17 cellular contexts compared by ENCODE assay signal in the genomic region with DNA sequence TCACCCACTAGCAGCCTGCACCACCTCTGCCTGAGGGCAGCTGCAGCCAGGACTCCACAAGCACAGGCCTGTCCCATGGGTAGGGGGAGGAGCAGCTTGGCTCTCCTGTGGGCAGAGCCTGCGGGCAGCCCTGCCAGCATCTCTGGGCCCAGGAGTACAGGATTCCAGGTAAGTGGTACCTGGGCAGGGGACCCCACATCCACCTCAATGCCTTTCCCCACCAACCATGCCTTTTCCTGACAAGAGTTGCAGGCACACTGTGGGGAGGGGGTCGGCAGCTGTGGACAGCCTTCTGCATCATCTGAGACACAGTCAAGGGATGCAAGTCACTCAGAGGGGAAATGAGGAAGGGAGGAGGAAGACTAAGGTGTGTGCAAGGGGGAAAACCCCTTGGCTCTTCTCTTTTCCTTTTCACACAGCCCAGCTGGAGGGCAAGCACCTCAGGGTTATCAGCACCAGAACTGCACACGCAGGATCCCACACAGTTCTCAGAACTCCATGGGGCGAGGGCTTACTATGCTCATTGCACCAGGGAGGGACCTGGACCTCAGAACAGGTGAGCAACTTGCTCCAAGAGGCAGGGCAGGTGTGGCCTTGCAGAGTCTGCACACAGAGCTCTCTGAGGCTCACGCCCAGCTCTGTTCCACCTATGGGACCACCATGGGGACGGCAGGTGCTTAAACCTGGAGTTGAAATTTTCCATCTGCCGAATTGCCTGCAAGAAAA. TPM values are rescaled to one million over a fixed set of nuclear protein-coding genes. Genes with fewer than 3 reads are reported as not detected.
DNase-seq lines count a peak whose midpoint lies in the region; ATAC-seq, FAIRE-seq and TF ChIP-seq lines count a peak whose summit lies in the region.
"Had no signal": no experiment of that assay in that cellular context is flagged by ENCODE, and none has a peak within 500 bp of the region (broad histone marks: within the 10 kb centered on the region; RNA-seq: fewer than 3 reads in every experiment).

No MANE protein-coding gene starts in this region.

- H4K91ac ChIP-seq in H1 (replicated peaks; ENCODE audit: insufficient read length, low read length): no peak overlapping the region

- peaks cover 68% of the 10 kb centered on the region for H3K4me1 ChIP-seq in OCI-LY7 (ENCODE audit: insufficient read depth, low read length, poor library complexity, severe bottlenecking)
- no peaks in the 10 kb centered on the region for H3K4me1 ChIP-seq in H1 (replicated peaks in 1 of 4; ENCODE audit: control insufficient read depth in 3 of 4, insufficient read depth in 4 of 4, low read length in 3 of 4)
- H3K4me1 ChIP-seq: prostate gland, suprapubic skin had no signal

- no TSS peak for BruUV-seq in OCI-LY7 (replicated peaks; lab: Mats Ljungman, UMichigan)

- ATAC-seq in HG02623 (IDR thresholded peaks at IDR 0.05; ENCODE audit: unreplicated experiment): no peak
- ATAC-seq: left ventricle myocardium superior had no signal

- no peaks in the 10 kb centered on the region for H3K27me3 Mint-ChIP-seq in activated naive CD8-positive, alpha-beta T cell
- H3K27me3 Mint-ChIP-seq in activated naive CD8-positive, alpha-beta T cell treated with anti-CD3 and anti-CD28 coated beads for 36 hours: no peaks in the 10 kb centered on the region

- CTCF ChIA-PET in OCI-LY7 (lab: Charles Lee; ENCODE audit: unreplicated experiment) (interaction anchor here (0.9 kb wide), 1 partner anchor 59 kb away, joined by 3 read pairs; no protein-coding TSS in a partner anchor), H1 (lab: Charles Lee; ENCODE audit: partially characterized antibody) (interaction anchor here (1.0 to 3.3 kb wide), 4 partner anchors 11 to 42 kb away, joined by 3 to 19 read pairs (median 4); no protein-coding TSS in a partner anchor)

- H2BK12ac ChIP-seq in H1 (ENCODE audit: low read depth, low read length): no peak overlapping the region

- H3K4me1 Mint-ChIP-seq in activated naive CD8-positive, alpha-beta T cell (ENCODE audit: low read depth): peaks cover 34% of the 10 kb centered on the region
- H3K4me1 Mint-ChIP-seq in activated naive CD8-positive, alpha-beta T cell treated with anti-CD3 and anti-CD28 coated beads for 36 hours: peaks cover 22% of the 10 kb centered on the region

- no peak for DNase-seq in activated naive CD8-positive, alpha-beta T cell treated with anti-CD3 and anti-CD28 coated beads for 36 hours
- peak; percentile 30 for DNase-seq in OCI-LY7 (ENCODE audit: low spot score)
- DNase-seq in H1 (ENCODE audit: low read depth in 1 of 2, low spot score in 2 of 2): no peak
- peak; percentile 41 for DNase-seq in ureter (ENCODE audit: low spot score)
- DNase-seq in NCI-H2171 treated with DMSO at 0.1 percent for 48 hours (lab: John Stamatoyannopoulos, UW): no peak
- no peak for DNase-seq in G401 (ENCODE audit: low spot score)
- DNase-seq: caudate nucleus, endodermal cell, left ventricle myocardium superior, NCI-H2081 treated with DMSO at 0.1 percent for 48 hours, NCI-H774 had no signal

- peaks cover 2% of the 10 kb centered on the region for H3K36me3 Mint-ChIP-seq in activated naive CD8-positive, alpha-beta T cell
- no peaks in the 10 kb centered on the region for H3K36me3 Mint-ChIP-seq in activated naive CD8-positive, alpha-beta T cell treated with anti-CD3 and anti-CD28 coated beads for 36 hours

- no peak overlapping the region for H4K8ac ChIP-seq in H1 (ENCODE audit: extremely low read depth, insufficient read depth, low read length)

- H2BK20ac ChIP-seq in H1 (ENCODE audit: low read length): no peak overlapping the region

- H3K23me2 ChIP-seq in H1 (ENCODE audit: low read depth, low read length): peaks cover 11% of the 10 kb centered on the region; the same call in 1 of the 2 replicates

- H3K36me3 ChIP-seq in OCI-LY7 (ENCODE audit: insufficient read depth, low read length) (peaks cover 7% of the 10 kb centered on the region; the same call in 1 of the 2 replicates), H1 (ENCODE audit: control insufficient read depth in 2 of 4, insufficient read depth in 4 of 4, low read length in 3 of 4) (no peaks in the 10 kb centered on the region)
- H3K36me3 ChIP-seq: prostate gland, suprapubic skin had no signal

- no peaks in the 10 kb centered on the region for H3K27me3 ChIP-seq in H1 (replicated peaks in 1 of 4; ENCODE audit: control insufficient read depth in 3 of 4, extremely low read depth in 1 of 4, insufficient read depth in 3 of 4, low read length in 3 of 4)
- H3K27me3 ChIP-seq: suprapubic skin had no signal

- H3K9me2 ChIP-seq in OCI-LY7 (ENCODE audit: insufficient read depth, low read length): no peaks in the 10 kb centered on the region

- H3K79me2 ChIP-seq in OCI-LY7 (ENCODE audit: insufficient read depth, low read depth, low read length) (peaks cover 27% of the 10 kb centered on the region), H1 (ENCODE audit: control insufficient read depth in 1 of 2, insufficient read depth in 2 of 2, low read length in 2 of 2) (no peaks in the 10 kb centered on the region)

- intact Hi-C loops in OCI-LY7 (cut with micrococcal nuclease; ENCODE audit: unreplicated experiment): no loop called here

- H3K56ac ChIP-seq in H1 (replicated peaks; ENCODE audit: insufficient read length, low read depth, low read length): no peak overlapping the region

- no peak for TF ChIP-seq EP300 in H1 (IDR thresholded peaks at IDR 0.05; ENCODE audit: borderline replicate concordance in 1 of 2, low read depth in 2 of 2, low read length in 2 of 2)

- WGBS in H1 (ENCODE audit: extremely low coverage in 1 of 2, insufficient coverage in 1 of 2, insufficient read length in 1 of 2, insufficient replicate concordance in 2 of 2, low coverage in 1 of 2, low lambda C conversion rate in 2 of 2, missing lambda C conversion rate in 1 of 2), 2 experiments: 83% methylated on average over 7 of the region's 7 CpGs; no CpG with 5 or more reads in 1 of the 2 experiments

- H3K18ac ChIP-seq in H1 (ENCODE audit: extremely low read depth, low read length): peak overlapping the region; percentile 71; the same call in 1 of the 2 replicates

- POLR2A ChIA-PET in OCI-LY7 (lab: Charles Lee): interaction anchor here (0.5 to 2.9 kb wide), 5 partner anchors 15 to 296 kb away, joined by 4 to 14 read pairs (median 10); no protein-coding TSS in a partner anchor
- POLR2A ChIA-PET in H1 (lab: Charles Lee; ENCODE audit: partially characterized antibody): no interaction called here

- H3K27ac ChIP-seq in OCI-LY7 (ENCODE audit: low read depth, low read length, poor library complexity, severe bottlenecking): peak overlapping the region; percentile 96
- no peak overlapping the region for H3K27ac ChIP-seq in H1 (ENCODE audit: low read depth, low read length)
- H3K27ac ChIP-seq: prostate gland, suprapubic skin had no signal

- H3K4me3 ChIP-seq in OCI-LY7 (ENCODE audit: low read depth, low read length, poor library complexity, severe bottlenecking) (peak overlapping the region; percentile 78), H1 (ENCODE audit: extremely low read depth in 1 of 4, insufficient read depth in 2 of 4, low read depth in 3 of 4, low read length in 4 of 4) (no peak overlapping the region)
- H3K4me3 ChIP-seq: prostate gland, suprapubic skin had no signal

- H3K4me2 ChIP-seq in OCI-LY7 (ENCODE audit: low read length): peak overlapping the region; percentile 84
- H3K4me2 ChIP-seq in H1 (ENCODE audit: insufficient read depth in 1 of 2, low read depth in 2 of 2, low read length in 2 of 2): no peak overlapping the region

- H3K9me3 Mint-ChIP-seq in activated naive CD8-positive, alpha-beta T cell (ENCODE audit: low read depth): no peaks in the 10 kb centered on the region
- H3K9me3 Mint-ChIP-seq in activated naive CD8-positive, alpha-beta T cell treated with anti-CD3 and anti-CD28 coated beads for 36 hours: no peaks in the 10 kb centered on the region
- H3K9me3 Mint-ChIP-seq: endodermal cell; T-helper 2 cell treated with Interferon-gamma antibody and Interleukin-4, amounts not matched to agents 5 μg/mL and 100 μg/mL, for 36 hours had no signal

- no peak overlapping the region for H2BK5ac ChIP-seq in H1 (ENCODE audit: low read depth, low read length)

- H2AK5ac ChIP-seq in H1 (ENCODE audit: low read depth, low read length): no peak overlapping the region

- H2AFZ ChIP-seq in OCI-LY7 (ENCODE audit: low read length): peak overlapping the region; percentile 28; the same call in 1 of the 2 replicates
- no peak overlapping the region for H2AFZ ChIP-seq in H1 (ENCODE audit: low read length)

- in situ Hi-C loops in G401 (cut with HindIII; ENCODE audit: low sequenced_read_pairs): no loop called here

- H3K14ac ChIP-seq in H1 (ENCODE audit: insufficient read length): no peak overlapping the region

- H3K4me3 Mint-ChIP-seq in activated naive CD8-positive, alpha-beta T cell: no peak overlapping the region
- no peak overlapping the region for H3K4me3 Mint-ChIP-seq in activated naive CD8-positive, alpha-beta T cell treated with anti-CD3 and anti-CD28 coated beads for 36 hours
- H3K4me3 Mint-ChIP-seq: endodermal cell; T-helper 2 cell treated with Interferon-gamma antibody and Interleukin-4, amounts not matched to agents 5 μg/mL and 100 μg/mL, for 36 hours had no signal

- TF ChIP-seq CTCF in OCI-LY7 (conservative IDR thresholded peaks at IDR 0.05; ENCODE audit: low read length): no peak
- TF ChIP-seq CTCF in H1 (IDR thresholded peaks at IDR 0.05; ENCODE audit: control extremely low read depth in 1 of 3, insufficient read depth in 1 of 3, low read depth in 1 of 3, low read length in 3 of 3): no peak

- no peak overlapping the region for H2BK120ac ChIP-seq in H1 (replicated peaks; ENCODE audit: low read depth, low read length)

- H3K9ac ChIP-seq in H1 (replicated peaks in 1 of 4; ENCODE audit: extremely low read depth in 1 of 4, low read depth in 3 of 4, low read length in 3 of 4): no peak overlapping the region

- no peak overlapping the region for H3K4ac ChIP-seq in H1 (replicated peaks; ENCODE audit: insufficient read length, low read depth, low read length)

- TF ChIP-seq RAD21 in H1 (IDR thresholded peaks at IDR 0.05 in 1 of 2, conservative IDR thresholded peaks at IDR 0.05 in 1 of 2; ENCODE audit: low read depth in 2 of 2, low read length in 2 of 2): no peak

- peak overlapping the region; percentile 73 for H3K27ac Mint-ChIP-seq in activated naive CD8-positive, alpha-beta T cell
- H3K27ac Mint-ChIP-seq in activated naive CD8-positive, alpha-beta T cell treated with anti-CD3 and anti-CD28 coated beads for 36 hours: no peak overlapping the region
- H3K27ac Mint-ChIP-seq: endodermal cell had no signal

- FAIRE-seq in H1 (lab: Jason Lieb, UNC): no peak

- TF ChIP-seq POLR2A in H1 (IDR thresholded peaks at IDR 0.05; ENCODE audit: control extremely low read depth in 1 of 2, low read depth in 2 of 2, low read length in 2 of 2): no peak

- no peaks in the 10 kb centered on the region for H4K20me1 ChIP-seq in OCI-LY7 (ENCODE audit: insufficient read depth, low read length)
- H4K20me1 ChIP-seq in H1 (replicated peaks in 1 of 2; ENCODE audit: control insufficient read depth in 1 of 2, insufficient read depth in 2 of 2, low read length in 2 of 2): peaks cover 0 to 6% of the 10 kb centered on the region in 2 experiments

- H2BK15ac ChIP-seq in H1 (ENCODE audit: low read length): no peak overlapping the region

- no peak overlapping the region for H3K23ac ChIP-seq in H1 (ENCODE audit: insufficient read length)

- H4K5ac ChIP-seq in H1 (ENCODE audit: insufficient read length, low read depth, low read length): no peak overlapping the region

- no peaks in the 10 kb centered on the region for H3K9me3 ChIP-seq in OCI-LY7 (ENCODE audit: low read length)
- no peaks in the 10 kb centered on the region for H3K9me3 ChIP-seq in H1 (ENCODE audit: insufficient read depth in 2 of 2, low read depth in 1 of 2, low read length in 1 of 2)
- H3K9me3 ChIP-seq: prostate gland, suprapubic skin had no signal

- 0 out of 2 replicates have a peak, but pooled peaks cover 2% of the 10 kb centered on the region for H3K79me1 ChIP-seq in H1 (ENCODE audit: low read depth, low read length)

RNA-seq across cellular contexts. Expression of a gene that starts 16.5 kb away (rescaled TPM):
- not detected for total RNA-seq in activated naive CD8-positive, alpha-beta T cell treated with anti-CD3 and anti-CD28 coated beads for 36 hours
- total RNA-seq in OCI-LY7 (2014; rRNA removed; shearing (Covaris generic)): not detected in 2 replicates
- total RNA-seq in OCI-LY7 (2022) (0.95 TPM in 1 of 2 replicates, not detected in the other), ureter (not detected)
- not detected in 2 replicates for total RNA-seq in H1 (2021; fragmentation: NEBNext Ultra II Directional; extraction: Animal tissue kit (Norgen Biotek cat#: 25700))
- polyA plus RNA-seq in H1 (2011; rRNA removed): not detected in 2 replicates
- polyA plus RNA-seq in H1 (2011; cell fraction: cytosol; rRNA removed): not detected
- polyA plus RNA-seq in H1 (2011; cell fraction: nucleus; rRNA removed): not detected
- polyA plus RNA-seq in H1 (2012, experiment 1 of 2): not detected in 4 replicates
- not detected for polyA plus RNA-seq in H1 (2012, experiment 2 of 2)
- polyA plus RNA-seq in H1 (2013, experiment 1 of 2): not detected
- polyA plus RNA-seq in H1 (2013, experiment 2 of 2): not detected
- not detected in 2 replicates for polyA minus RNA-seq in H1 (2011; rRNA and poly(A)+ RNA removed)
- not detected for polyA minus RNA-seq in H1 (2011; cell fraction: cytosol; rRNA and poly(A)+ RNA removed)
- polyA minus RNA-seq in H1 (2011; cell fraction: nucleus; rRNA and poly(A)+ RNA removed): not detected
- not detected in 2 replicates for total RNA-seq in G401 (2014; rRNA removed; shearing (Covaris generic))
- total RNA-seq: endodermal cell, fibroblast of villous mesenchyme, left ventricle myocardium superior, suprapubic skin had no signal

Comparison
In these comparisons a context has a peak if more than half of its experiments do, and no peak if none do; other contexts are left out.
1. DNase-seq: peak in OCI-LY7 (single experiment) and ureter (single experiment); none in activated naive CD8-positive, alpha-beta T cell treated with anti-CD3 and anti-CD28 coated beads for 36 hours (single experiment), H1 (0 of 2), NCI-H2171 treated with DMSO at 0.1 percent for 48 hours (single experiment) and G401 (single experiment).